Comparison of ENCODE assay signal across 17 cellular contexts in genomic region chr3:20194793-20195460, GRCh38. TPM values are rescaled to one million over a fixed set of nuclear protein-coding genes. Genes with fewer than 3 reads are reported as not detected.
DNase-seq lines count a peak whose midpoint lies in the region; ATAC-seq and TF ChIP-seq lines count a peak whose summit lies in the region.
"Had no signal": no experiment of that assay in that cellular context is flagged by ENCODE, and none has a peak within 500 bp of the region (broad histone marks: within the 10 kb centered on the region; RNA-seq: fewer than 3 reads in every experiment).

No MANE protein-coding gene starts in this region.

- H3K36me3 ChIP-seq in OCI-LY3 (replicated peaks; ENCODE audit: low read depth, low read length), result no peaks in the 10 kb centered on the region
- H3K36me3 ChIP-seq in mesenchymal stem cell (ENCODE audit: control insufficient read depth in 1 of 2, insufficient read depth in 2 of 2, low read depth in 1 of 2, low read length in 2 of 2), result no peaks in the 10 kb centered on the region
- H3K36me3 ChIP-seq: BLaER1 treated with 17β-estradiol and CSF1 and Interleukin-3, amounts not matched to agents 10 nM and 100 nM had no signal

- H3K9me3 ChIP-seq in OCI-LY3 (ENCODE audit: insufficient read depth, low read length) (no peaks in the 10 kb centered on the region), mesenchymal stem cell (ENCODE audit: control insufficient read depth, low read length) (no peaks in the 10 kb centered on the region)
- H3K9me3 ChIP-seq: BLaER1 treated with 17β-estradiol and CSF1 and Interleukin-3, amounts not matched to agents 10 nM and 100 nM had no signal

- no peak overlapping the region for H2BK120ac ChIP-seq in mesenchymal stem cell (ENCODE audit: low read depth, low read length)

- H2AK5ac ChIP-seq in mesenchymal stem cell (ENCODE audit: low read length, severe bottlenecking), result no peak overlapping the region

- no peak overlapping the region for H3K4me3 Mint-ChIP-seq in chondrocyte (ENCODE audit: unreplicated experiment)
- H3K4me3 Mint-ChIP-seq: CD8-positive, alpha-beta memory T cell had no signal

- H3K18ac ChIP-seq in mesenchymal stem cell (ENCODE audit: low read depth in 1 of 2, low read length in 2 of 2), result no peak overlapping the region

- no peak overlapping the region for H2BK12ac ChIP-seq in mesenchymal stem cell (ENCODE audit: low read length in 2 of 2)

- no peaks in the 10 kb centered on the region for H3K9me3 Mint-ChIP-seq in chondrocyte (ENCODE audit: low read depth)
- H3K9me3 Mint-ChIP-seq: CD8-positive, alpha-beta memory T cell had no signal

- peak overlapping the region; percentile 31 for H2BK5ac ChIP-seq in mesenchymal stem cell (ENCODE audit: low read depth, low read length, poor library complexity, severe bottlenecking)

- no peak overlapping the region for H4K8ac ChIP-seq in mesenchymal stem cell (ENCODE audit: low read length)

- H3K4me3 ChIP-seq in OCI-LY3 (ENCODE audit: low read length), result no peak overlapping the region
- H3K4me3 ChIP-seq in mesenchymal stem cell (ENCODE audit: insufficient read depth in 1 of 2, low read depth in 1 of 2, low read length in 2 of 2), result no peak overlapping the region
- H3K4me3 ChIP-seq: BLaER1 treated with 17β-estradiol and CSF1 and Interleukin-3, amounts not matched to agents 10 nM and 100 nM; PC-9 had no signal

- no peak overlapping the region for H3K23ac ChIP-seq in mesenchymal stem cell (ENCODE audit: low read length in 2 of 2)

- no peak overlapping the region for H3K14ac ChIP-seq in mesenchymal stem cell (ENCODE audit: low read length in 2 of 2)

- 96% methylated on average over 5 of the region's 7 CpGs for WGBS in mesenchymal stem cell

- H3K36me3 Mint-ChIP-seq in chondrocyte (ENCODE audit: low read depth), result no peaks in the 10 kb centered on the region

- no peak overlapping the region for H3K9ac ChIP-seq in OCI-LY3 (ENCODE audit: low read length)
- H3K9ac ChIP-seq in mesenchymal stem cell (ENCODE audit: low read length), result no peak overlapping the region
- H3K9ac ChIP-seq: BLaER1 treated with 17β-estradiol and CSF1 and Interleukin-3, amounts not matched to agents 10 nM and 100 nM; KMS-11 had no signal

- H3K27ac ChIP-seq in OCI-LY3 (ENCODE audit: low read length) (no peak overlapping the region), mesenchymal stem cell (ENCODE audit: low read length, poor library complexity, severe bottlenecking) (no peak overlapping the region)
- H3K27ac ChIP-seq: BLaER1 treated with 17β-estradiol and CSF1 and Interleukin-3, amounts not matched to agents 10 nM and 100 nM; KMS-11; PC-9 had no signal

- H2BK15ac ChIP-seq in mesenchymal stem cell (ENCODE audit: low read depth, poor library complexity, severe bottlenecking), result no peak overlapping the region

- H3K4ac ChIP-seq in mesenchymal stem cell (ENCODE audit: low read depth in 1 of 2, low read length in 2 of 2), result no peak overlapping the region

- DNase-seq in NCI-H2171 treated with DMSO at 0.1 percent for 48 hours (lab: John Stamatoyannopoulos, UW) (peak; percentile 23), NCI-H2171 (lab: John Stamatoyannopoulos, UW) (no peak), mesenchymal stem cell (peak; percentile 16), RPMI8226 (no peak), Ammon's horn (ENCODE audit: low spot score) (no peak), chondrocyte (ENCODE audit: low spot score) (no peak)
- DNase-seq: CD8-positive, alpha-beta memory T cell; DMS79; NCI-H1105; NCI-H187; NCI-H510A; NCI-H774; PC-9 had no signal

- no peaks in the 10 kb centered on the region for H3K79me1 ChIP-seq in mesenchymal stem cell (replicated peaks; ENCODE audit: low read length, poor library complexity, severe bottlenecking)

- H2AFZ ChIP-seq in OCI-LY3 (ENCODE audit: low read depth, low read length) (no peak overlapping the region), mesenchymal stem cell (ENCODE audit: low read depth, low read length) (no peak overlapping the region)
- H2AFZ ChIP-seq: PC-9 had no signal

- H3K4me1 ChIP-seq in OCI-LY3 (ENCODE audit: low read length), result peaks cover 16% of the 10 kb centered on the region
- no peaks in the 10 kb centered on the region for H3K4me1 ChIP-seq in mesenchymal stem cell (ENCODE audit: control insufficient read depth, insufficient read depth, low read depth, low read length)
- H3K4me1 ChIP-seq: BLaER1 treated with 17β-estradiol and CSF1 and Interleukin-3, amounts not matched to agents 10 nM and 100 nM had no signal

- H4K20me1 ChIP-seq in OCI-LY3 (ENCODE audit: insufficient read depth, low read length), result no peaks in the 10 kb centered on the region
- H4K20me1 ChIP-seq: BLaER1 treated with 17β-estradiol and CSF1 and Interleukin-3, amounts not matched to agents 10 nM and 100 nM had no signal

- H3K27me3 Mint-ChIP-seq in chondrocyte (ENCODE audit: low read depth), result peaks cover 7% of the 10 kb centered on the region
- H3K27me3 Mint-ChIP-seq: CD8-positive, alpha-beta memory T cell had no signal

- no peaks in the 10 kb centered on the region for H3K79me2 ChIP-seq in OCI-LY3 (ENCODE audit: low read length)

- no peak overlapping the region for H3K27ac Mint-ChIP-seq in chondrocyte (ENCODE audit: unreplicated experiment)

- peak; percentile 83 for ATAC-seq in HG03159 (IDR thresholded peaks at IDR 0.05; ENCODE audit: unreplicated experiment)

- no peaks in the 10 kb centered on the region for H3K27me3 ChIP-seq in OCI-LY3 (ENCODE audit: low read depth, low read length)
- no peaks in the 10 kb centered on the region for H3K27me3 ChIP-seq in mesenchymal stem cell (ENCODE audit: control insufficient read depth in 1 of 2, insufficient read depth in 1 of 2, low read length in 2 of 2)
- H3K27me3 ChIP-seq: BLaER1 treated with 17β-estradiol and CSF1 and Interleukin-3, amounts not matched to agents 10 nM and 100 nM had no signal

- H3K4me2 ChIP-seq in OCI-LY3 (ENCODE audit: low read length) (0 out of 2 replicates have a peak overlapping the region, but pooled peaks have one; percentile 1), mesenchymal stem cell (ENCODE audit: low read length, poor library complexity, severe bottlenecking) (no peak overlapping the region)
- H3K4me2 ChIP-seq: BLaER1 treated with 17β-estradiol and CSF1 and Interleukin-3, amounts not matched to agents 10 nM and 100 nM; KMS-11; PC-9 had no signal

- no peak overlapping the region for H4K91ac ChIP-seq in mesenchymal stem cell (ENCODE audit: low read length)

- H3K4me1 Mint-ChIP-seq in chondrocyte (ENCODE audit: low read depth), result no peaks in the 10 kb centered on the region

- TF ChIP-seq CTCF in OCI-LY3 (IDR thresholded peaks at IDR 0.05; ENCODE audit: low read depth, low read length) (no peak), chondrocyte (IDR thresholded peaks at IDR 0.05) (no peak)

RNA-seq across cellular contexts. Expression of gene SGO1, which starts 8.9 kb away (rescaled TPM):
- polyA plus RNA-seq in mesenchymal stem cell (2013, experiment 1 of 2), result 2.2 TPM
- 2.4 TPM for polyA plus RNA-seq in mesenchymal stem cell (2013, experiment 2 of 2)
- total RNA-seq in chondrocyte, result 3.4 to 5.0 TPM (median 3.7 TPM) in 3 replicates

Comparison
In these comparisons a context has a peak if more than half of its experiments do, and no peak if none do; other contexts are left out.
1. DNase-seq: peak in NCI-H2171 treated with DMSO at 0.1 percent for 48 hours (single experiment) and mesenchymal stem cell (single experiment); none in NCI-H2171 (single experiment), RPMI8226 (single experiment), Ammon's horn (single experiment) and chondrocyte (single experiment).